23 cellular contexts compared by ENCODE assay signal in the genomic region with DNA sequence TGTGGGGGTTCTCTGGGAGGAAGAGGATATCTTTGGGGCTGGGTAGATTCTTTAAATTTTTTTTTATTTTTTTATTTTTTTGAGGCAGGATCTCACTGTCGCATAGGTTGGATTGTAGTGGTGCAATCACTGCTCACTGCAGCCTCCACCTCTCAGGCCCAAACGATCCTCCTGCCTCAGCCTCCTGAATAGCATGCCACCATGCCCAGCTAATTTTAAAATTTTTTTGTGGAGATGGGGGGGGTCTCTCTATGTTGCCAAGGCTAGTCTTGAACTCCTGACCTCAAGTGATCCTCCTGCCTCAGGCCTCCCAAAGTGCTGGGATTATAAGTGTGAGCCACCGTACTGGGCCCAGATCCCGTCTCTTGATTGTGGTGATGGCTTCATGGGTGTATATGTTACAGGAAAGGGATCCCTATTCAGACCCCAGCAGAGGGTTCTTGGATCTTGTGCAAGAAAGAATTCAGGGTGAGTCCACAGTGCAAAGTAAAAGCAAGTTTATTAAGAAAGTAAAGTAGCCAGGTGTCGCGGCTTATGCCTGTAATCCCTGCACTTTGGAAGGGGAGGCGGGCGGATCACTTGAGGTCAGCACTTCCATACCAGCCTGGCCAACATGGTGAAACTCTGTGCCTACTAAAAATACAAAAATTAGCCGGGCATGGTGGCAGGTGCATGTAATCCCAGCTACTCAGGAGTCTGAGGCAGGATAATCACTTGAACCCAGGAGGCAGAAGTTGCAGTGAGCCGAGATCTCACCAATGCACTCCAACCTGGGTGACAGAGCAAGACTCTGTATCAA. TPM values are rescaled to one million over a fixed set of nuclear protein-coding genes. Genes with fewer than 3 reads are reported as not detected.
A peak's percentile ranks its signal among the peaks of the same experiment; 100 is the strongest.
DNase-seq lines count a peak whose midpoint lies in the region.
"Had no signal": no experiment of that assay in that cellular context is flagged by ENCODE, and none has a peak within 500 bp of the region (broad histone marks: within the 10 kb centered on the region; RNA-seq: fewer than 3 reads in every experiment).

No MANE protein-coding gene starts in this region.

- DNase-seq in activated T-cell treated with anti-CD3 and anti-CD28 coated beads, Interleukin-2, amount 50 U/mL, for 24 hours = no peak
- no peak for DNase-seq in activated T-cell treated with anti-CD3 and anti-CD28 coated beads, Interleukin-2, amount 50 U/mL, for 1 hour
- DNase-seq in NCI-H82 treated with DMSO at 0.1 percent for 48 hours (lab: John Stamatoyannopoulos, UW; ENCODE audit: unreplicated experiment) (peak; percentile 26), immature natural killer cell (no peak), NCI-H69 (lab: John Stamatoyannopoulos, UW) (no peak), NK-92 (lab: John Stamatoyannopoulos, UW; ENCODE audit: unreplicated experiment) (no peak), retina (no peak)
- DNase-seq: activated naive CD4-positive, alpha-beta T cell treated with anti-CD3 and anti-CD28 coated beads, Interleukin-2, amount 10 ng/mL, durations not matched to agents 7 days and 5 days; CD8-positive, alpha-beta T cell; colonic mucosa; DND-41; endodermal cell; HCEC 1CT; head of caudate nucleus; mucosa of descending colon; NCI-H1694; NCI-H748 treated with DMSO at 0.1 percent for 48 hours; ovary; PC-9; stimulated activated CD4-positive, alpha-beta T cell treated with anti-CD3 and anti-CD28 coated beads, Interleukin-2, amount 100 ng/mL, for 24 hours had no signal

- no peaks in the 10 kb centered on the region for H3K9me3 ChIP-seq in skeletal muscle tissue (ENCODE audit: control insufficient read depth in 3 of 3, low read length in 3 of 3)
- H3K9me3 ChIP-seq: colonic mucosa, left lung, mucosa of descending colon, ovary had no signal

- peak overlapping the region; percentile 3 for H3K27ac ChIP-seq in skeletal muscle tissue (ENCODE audit: low read depth, low read length)
- H3K27ac ChIP-seq: colonic mucosa, left lung, ovary, PC-9, VCaP had no signal

- no peaks in the 10 kb centered on the region for H3K9me3 Mint-ChIP-seq in activated T-cell treated with anti-CD3 and anti-CD28 coated beads, Interleukin-2, amount 50 U/mL, for 24 hours
- H3K9me3 Mint-ChIP-seq in immature natural killer cell = no peaks in the 10 kb centered on the region
- H3K9me3 Mint-ChIP-seq: activated naive CD4-positive, alpha-beta T cell treated with anti-CD3 and anti-CD28 coated beads, Interleukin-2, amount 10 ng/mL, durations not matched to agents 7 days and 5 days; CD8-positive, alpha-beta T cell; endodermal cell had no signal

- H3K27me3 Mint-ChIP-seq in activated T-cell treated with anti-CD3 and anti-CD28 coated beads, Interleukin-2, amount 50 U/mL, for 24 hours = no peaks in the 10 kb centered on the region
- peaks cover 6 to 16% (median 12%) of the 10 kb centered on the region in 3 donors for H3K27me3 Mint-ChIP-seq in immature natural killer cell (ENCODE audit: low read depth in 3 of 3)
- H3K27me3 Mint-ChIP-seq: activated naive CD4-positive, alpha-beta T cell treated with anti-CD3 and anti-CD28 coated beads, Interleukin-2, amount 10 ng/mL, durations not matched to agents 7 days and 5 days had no signal

- peaks cover 45% of the 10 kb centered on the region for H3K36me3 Mint-ChIP-seq in activated T-cell treated with anti-CD3 and anti-CD28 coated beads, Interleukin-2, amount 50 U/mL, for 24 hours (ENCODE audit: low read depth)
- peaks cover 0 to 5% (median 0%) of the 10 kb centered on the region in 3 donors for H3K36me3 Mint-ChIP-seq in immature natural killer cell

- no peak overlapping the region for H3K4me3 ChIP-seq in skeletal muscle tissue (ENCODE audit: low read length in 3 of 3)
- H3K4me3 ChIP-seq: colonic mucosa, left lung, mucosa of descending colon, ovary, PC-9 had no signal

- peaks cover 43% of the 10 kb centered on the region for H3K4me1 Mint-ChIP-seq in activated T-cell treated with anti-CD3 and anti-CD28 coated beads, Interleukin-2, amount 50 U/mL, for 24 hours (ENCODE audit: low read depth)
- H3K4me1 Mint-ChIP-seq in immature natural killer cell = peaks cover 46 to 50% of the 10 kb centered on the region in 2 donors

- no peak overlapping the region for H3K27ac Mint-ChIP-seq in activated T-cell treated with anti-CD3 and anti-CD28 coated beads, Interleukin-2, amount 50 U/mL, for 24 hours
- peak overlapping the region in 3 of 6 donors; percentile 19 to 49 (median 36) for H3K27ac Mint-ChIP-seq in immature natural killer cell
- H3K27ac Mint-ChIP-seq: CD8-positive, alpha-beta T cell; endodermal cell had no signal

- H3K27me3 ChIP-seq in skeletal muscle tissue (ENCODE audit: control insufficient read depth in 3 of 3, insufficient read depth in 3 of 3, low read length in 3 of 3) = no peaks in the 10 kb centered on the region
- H3K27me3 ChIP-seq: colonic mucosa, left lung, ovary had no signal

- peak overlapping the region in 1 of 3 donors; percentile 40 for H3K9ac ChIP-seq in skeletal muscle tissue (ENCODE audit: low read depth in 1 of 3, low read length in 3 of 3)

- peaks cover 30 to 58% (median 35%) of the 10 kb centered on the region in 3 donors for H3K4me1 ChIP-seq in skeletal muscle tissue (ENCODE audit: control insufficient read depth in 3 of 3, insufficient read depth in 3 of 3, low read length in 3 of 3)

- peak overlapping the region; percentile 37 for H3K4me3 Mint-ChIP-seq in activated T-cell treated with anti-CD3 and anti-CD28 coated beads, Interleukin-2, amount 50 U/mL, for 24 hours
- peak overlapping the region in 4 of 5 donors; percentile 41 to 69 (median 50) for H3K4me3 Mint-ChIP-seq in immature natural killer cell

- peaks cover 5 to 8% (median 6%) of the 10 kb centered on the region in 3 donors for H3K36me3 ChIP-seq in skeletal muscle tissue (ENCODE audit: control insufficient read depth in 3 of 3, insufficient read depth in 3 of 3, low read length in 3 of 3)
- H3K36me3 ChIP-seq: colonic mucosa, ovary had no signal

RNA-seq across cellular contexts. Expression of a gene that starts 2.0 kb away (rescaled TPM):
- polyA plus RNA-seq in immature natural killer cell = 10 to 100 TPM; 11.5 to 27.9 (median 25.1) TPM
- 31.8 TPM for total RNA-seq in skeletal muscle tissue

RNA-seq across cellular contexts. Expression of a gene that starts 2.1 kb away (rescaled TPM):
- 10 to 100 TPM; 65.5 to 93.8 (median 68.2) TPM for polyA plus RNA-seq in immature natural killer cell
- total RNA-seq in skeletal muscle tissue = 24.0 TPM

RNA-seq across cellular contexts. Expression of a gene that starts 11.4 kb away (rescaled TPM):
- polyA plus RNA-seq in immature natural killer cell = 10 to 100 TPM; 12.0 to 27.8 (median 14.8) TPM
- total RNA-seq in skeletal muscle tissue = 4.7 TPM

RNA-seq across cellular contexts. Expression of a gene that starts 18.4 kb away (rescaled TPM):
- 100 to 1,000 TPM; 224 to 326 (median 256) TPM for polyA plus RNA-seq in immature natural killer cell
- 74.1 TPM for total RNA-seq in skeletal muscle tissue

RNA-seq across cellular contexts. Expression of a gene that starts 29.7 kb away (rescaled TPM):
- polyA plus RNA-seq in immature natural killer cell = 100 to 1,000 TPM; 154 to 219 (median 201) TPM
- total RNA-seq in skeletal muscle tissue = 17.7 TPM
